In genomic region chr3:125212096-125212508, GRCh38 we compare ENCODE assay signal across 9 cellular contexts. TPM values are rescaled to one million over a fixed set of nuclear protein-coding genes. Genes with fewer than 3 reads are reported as not detected.
A peak's percentile ranks its signal among the peaks of the same experiment; 100 is the strongest.
DNase-seq lines count a peak whose midpoint lies in the region; ATAC-seq, FAIRE-seq and TF ChIP-seq lines count a peak whose summit lies in the region.
"Had no signal": no experiment of that assay in that cellular context is flagged by ENCODE, and none has a peak within 500 bp of the region (broad histone marks: within the 10 kb centered on the region; RNA-seq: fewer than 3 reads in every experiment).

No MANE protein-coding gene starts in this region.

- H2AFZ ChIP-seq in HCT116 (ENCODE audit: low read depth, low read length, poor library complexity, severe bottlenecking), result peak overlapping the region; percentile 87

- no peaks in the 10 kb centered on the region for H4K20me1 ChIP-seq in HCT116 (ENCODE audit: insufficient read depth)

- no peak for TF ChIP-seq RAD21 in HCT116 (IDR thresholded peaks at IDR 0.05; ENCODE audit: low read depth)

- intact Hi-C loops in HCT116 (cut with micrococcal nuclease), result no loop called here

- H3K9me3 ChIP-seq in HCT116 (ENCODE audit: control insufficient read depth in 1 of 2, insufficient read depth in 1 of 2, low read depth in 1 of 2, low read length in 2 of 2), result no peaks in the 10 kb centered on the region
- no peaks in the 10 kb centered on the region for H3K9me3 ChIP-seq in iPS-20b (ENCODE audit: insufficient read depth, low read depth, low read length)
- H3K9me3 ChIP-seq in small intestine (ENCODE audit: control insufficient read depth, low read depth), result no peaks in the 10 kb centered on the region

- TF ChIP-seq POLR2A in HCT116 (IDR thresholded peaks at IDR 0.05; ENCODE audit: borderline replicate concordance, extremely low read depth, insufficient read depth, insufficient read length), result peak; percentile 24

- H3K79me2 ChIP-seq in HCT116 (ENCODE audit: insufficient read depth, low read length), result peaks cover 15% of the 10 kb centered on the region; the same call in 1 of the 2 replicates

- CTCF ChIA-PET in HCT116 (lab: Charles Lee), result no interaction called here

- WGBS in small intestine, 3 donors, result 2 to 10% (median 3%) methylated on average over 6 to 28 of the region's 28 CpGs

- peak overlapping the region; percentile 92 for H3K9ac ChIP-seq in HCT116 (ENCODE audit: low read length)
- peak overlapping the region; percentile 80 for H3K9ac ChIP-seq in iPS-20b (ENCODE audit: low read depth, low read length)

- RAD21 ChIA-PET in HCT116 (lab: Charles Lee; ENCODE audit: low non-redundant PET in 1 of 2, low total read pairs in 2 of 2, uncharacterized antibody in 2 of 2, unreplicated experiment in 2 of 2), result interaction anchor here in 1 of 2 experiments (0.5 to 0.7 kb wide), 2 partner anchors 125 to 221 kb away, joined by 3 read pairs; no protein-coding TSS in a partner anchor

- in situ Hi-C loops in astrocyte of the cerebellum (cut with HindIII; ENCODE audit: low sequenced_read_pairs), result no loop called here

- H3K4me3 ChIP-seq in HCT116 (replicated peaks in 1 of 2; ENCODE audit: low read depth in 1 of 2, low read length in 2 of 2) (peak overlapping the region; percentile 68 to 76), astrocyte of the cerebellum (ENCODE audit: low read depth, low read length) (peak overlapping the region; percentile 43), iPS-20b (ENCODE audit: low read length) (peak overlapping the region; percentile 70), small intestine (ENCODE audit: low read depth in 1 of 2, low read length in 2 of 2) (peak overlapping the region; percentile 41 to 76)
- H3K4me3 ChIP-seq: SK-N-MC had no signal

- H3K4me2 ChIP-seq in HCT116 (ENCODE audit: low read length), result peak overlapping the region; percentile 96

- no peak for DNase-seq in HCT116 (ENCODE audit: low read depth, low spot score)
- DNase-seq in astrocyte of the cerebellum (ENCODE audit: low read depth), result no peak
- no peak for DNase-seq in small intestine
- DNase-seq in hypothalamus (lab: John Stamatoyannopoulos, UW), result no peak
- DNase-seq in anterior cingulate cortex (lab: John Stamatoyannopoulos, UW), result no peak

- peaks cover 10 to 47% of the 10 kb centered on the region in 2 experiments for H3K4me1 ChIP-seq in HCT116 (ENCODE audit: control insufficient read depth in 1 of 2, insufficient read depth in 2 of 2, low read length in 2 of 2)
- peaks cover 16% of the 10 kb centered on the region for H3K4me1 ChIP-seq in iPS-20b (ENCODE audit: insufficient read depth, low read length)
- peaks cover 0 to 4% of the 10 kb centered on the region in 2 donors for H3K4me1 ChIP-seq in small intestine (ENCODE audit: control insufficient read depth in 2 of 2, insufficient read depth in 1 of 2, low read depth in 1 of 2, low read length in 1 of 2)

- ATAC-seq in HCT116 (peak; percentile 60), HG03045 (IDR thresholded peaks at IDR 0.05; ENCODE audit: unreplicated experiment) (no peak), GM18909 (IDR thresholded peaks at IDR 0.05; ENCODE audit: poor library complexity, unreplicated experiment) (no peak)

- H3K9me2 ChIP-seq in HCT116 (ENCODE audit: insufficient read depth), result no peaks in the 10 kb centered on the region

- no peaks in the 10 kb centered on the region for H3K27me3 ChIP-seq in HCT116 (ENCODE audit: insufficient read depth, low read length)
- peaks cover 28% of the 10 kb centered on the region for H3K27me3 ChIP-seq in iPS-20b (ENCODE audit: insufficient read depth, low read length)
- H3K27me3 ChIP-seq in small intestine (ENCODE audit: control insufficient read depth in 2 of 2, insufficient read depth in 2 of 2, low read length in 2 of 2), result peaks cover 0 to 10% of the 10 kb centered on the region in 2 donors

- POLR2A ChIA-PET in HCT116 (lab: Charles Lee), result no interaction called here

- no TSS peak for BruUV-seq in HCT116 (replicated peaks; lab: Mats Ljungman, UMichigan)

- H3K36me3 ChIP-seq in HCT116 (ENCODE audit: control insufficient read depth in 1 of 2, insufficient read depth in 2 of 2, low read length in 2 of 2) (peaks cover 0 to 3% of the 10 kb centered on the region in 2 experiments; a peak in 1 of 4 replicates), iPS-20b (ENCODE audit: insufficient read depth, low read depth, low read length) (no peaks in the 10 kb centered on the region), small intestine (ENCODE audit: control insufficient read depth in 2 of 2, insufficient read depth in 2 of 2, low read length in 2 of 2) (no peaks in the 10 kb centered on the region)

- no peak for FAIRE-seq in small intestine (lab: Jason Lieb, UNC)

- H3K27ac ChIP-seq in HCT116 (ENCODE audit: low read depth, low read length) (peak overlapping the region; percentile 54), iPS-20b (ENCODE audit: low read length) (no peak overlapping the region), small intestine (ENCODE audit: low read depth in 1 of 2, low read length in 1 of 2) (peak overlapping the region in 1 of 2 donors; percentile 8)
- H3K27ac ChIP-seq: SK-N-MC had no signal

- TF ChIP-seq CTCF in HCT116 (IDR thresholded peaks at IDR 0.05 in 2 of 3, conservative IDR thresholded peaks at IDR 0.05 in 1 of 3; ENCODE audit: borderline replicate concordance in 1 of 3, insufficient read depth in 1 of 3, low read depth in 2 of 3, low read length in 2 of 3) (no peak), astrocyte of the cerebellum (IDR thresholded peaks at IDR 0.05; ENCODE audit: low read depth, low read length, missing control alignments) (no peak)

TF ChIP-seq in HCT116, 20 proteins besides CTCF, POLR2A, EP300 and RAD21:
- no peak for TF ChIP-seq EGR1 (IDR thresholded peaks at IDR 0.05; ENCODE audit: low read depth)
- no peak for TF ChIP-seq FOSL1 (IDR thresholded peaks at IDR 0.05; ENCODE audit: low read depth)
- peak; percentile 99 for TF ChIP-seq ZFX (IDR thresholded peaks at IDR 0.05)
- no peak for TF ChIP-seq REST (IDR thresholded peaks at IDR 0.05; ENCODE audit: low read depth)
- TF ChIP-seq POLR2AphosphoS5 (IDR thresholded peaks at IDR 0.05; ENCODE audit: low read depth, low read length), result peak; percentile 25; the same call in 1 of the 2 replicates
- TF ChIP-seq SRF (IDR thresholded peaks at IDR 0.05; ENCODE audit: low read depth), result no peak
- TF ChIP-seq MAX (IDR thresholded peaks at IDR 0.05), result no peak
- TF ChIP-seq ZNF274 (IDR thresholded peaks at IDR 0.05; ENCODE audit: low read depth, low read length), result no peak
- TF ChIP-seq, protein P1, sequence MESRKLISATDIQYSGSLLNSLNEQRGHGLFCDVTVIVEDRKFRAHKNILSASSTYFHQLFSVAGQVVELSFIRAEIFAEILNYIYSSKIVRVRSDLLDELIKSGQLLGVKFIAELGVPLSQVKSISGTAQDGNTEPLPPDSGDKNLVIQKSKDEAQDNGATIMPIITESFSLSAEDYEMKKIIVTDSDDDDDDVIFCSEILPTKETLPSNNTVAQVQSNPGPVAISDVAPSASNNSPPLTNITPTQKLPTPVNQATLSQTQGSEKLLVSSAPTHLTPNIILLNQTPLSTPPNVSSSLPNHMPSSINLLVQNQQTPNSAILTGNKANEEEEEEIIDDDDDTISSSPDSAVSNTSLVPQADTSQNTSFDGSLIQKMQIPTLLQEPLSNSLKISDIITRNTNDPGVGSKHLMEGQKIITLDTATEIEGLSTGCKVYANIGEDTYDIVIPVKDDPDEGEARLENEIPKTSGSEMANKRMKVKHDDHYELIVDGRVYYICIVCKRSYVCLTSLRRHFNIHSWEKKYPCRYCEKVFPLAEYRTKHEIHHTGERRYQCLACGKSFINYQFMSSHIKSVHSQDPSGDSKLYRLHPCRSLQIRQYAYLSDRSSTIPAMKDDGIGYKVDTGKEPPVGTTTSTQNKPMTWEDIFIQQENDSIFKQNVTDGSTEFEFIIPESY (IDR thresholded peaks at IDR 0.05; ENCODE audit: extremely low read depth, insufficient replicate concordance, low read length), result no peak
- no peak for TF ChIP-seq EZH2 (IDR thresholded peaks at IDR 0.05)
- no peak for TF ChIP-seq SP1 (IDR thresholded peaks at IDR 0.05; ENCODE audit: low read depth)
- TF ChIP-seq EZH2phosphoT487 (IDR thresholded peaks at IDR 0.05; ENCODE audit: borderline replicate concordance), result no peak
- TF ChIP-seq TCF7L2 (IDR thresholded peaks at IDR 0.05; ENCODE audit: borderline replicate concordance, extremely low read depth, insufficient read depth, insufficient read length), result no peak

RNA-seq across cellular contexts. Expression of gene SLC12A8, which starts 0.4 kb away (rescaled TPM):
- 19.9 TPM for total RNA-seq in HCT116 (2021; ENCODE audit: unreplicated experiment)
- polyA plus RNA-seq in HCT116 (2012), result 9.4 and 13.0 TPM in 2 replicates
- 1 to 10 TPM in 2 of 3 donors, under 1 TPM in 1; 0.81 to 7.5 (median 2.2) TPM for polyA plus RNA-seq in small intestine
